In genomic region chr15:67065531-67066005, GRCh38 we compare ENCODE assay signal across 1 cellular context.
TF ChIP-seq lines count a peak whose summit lies in the region.

SMAD3 (plus strand) TSS chr15:67065602; CDS start chr15:67066155, 553 bp downstream.

TF ChIP-seq in SK-N-SH, 30 proteins besides CTCF, POLR2A, EP300 and RAD21 (continued from another document):
- TF ChIP-seq, protein P1, sequence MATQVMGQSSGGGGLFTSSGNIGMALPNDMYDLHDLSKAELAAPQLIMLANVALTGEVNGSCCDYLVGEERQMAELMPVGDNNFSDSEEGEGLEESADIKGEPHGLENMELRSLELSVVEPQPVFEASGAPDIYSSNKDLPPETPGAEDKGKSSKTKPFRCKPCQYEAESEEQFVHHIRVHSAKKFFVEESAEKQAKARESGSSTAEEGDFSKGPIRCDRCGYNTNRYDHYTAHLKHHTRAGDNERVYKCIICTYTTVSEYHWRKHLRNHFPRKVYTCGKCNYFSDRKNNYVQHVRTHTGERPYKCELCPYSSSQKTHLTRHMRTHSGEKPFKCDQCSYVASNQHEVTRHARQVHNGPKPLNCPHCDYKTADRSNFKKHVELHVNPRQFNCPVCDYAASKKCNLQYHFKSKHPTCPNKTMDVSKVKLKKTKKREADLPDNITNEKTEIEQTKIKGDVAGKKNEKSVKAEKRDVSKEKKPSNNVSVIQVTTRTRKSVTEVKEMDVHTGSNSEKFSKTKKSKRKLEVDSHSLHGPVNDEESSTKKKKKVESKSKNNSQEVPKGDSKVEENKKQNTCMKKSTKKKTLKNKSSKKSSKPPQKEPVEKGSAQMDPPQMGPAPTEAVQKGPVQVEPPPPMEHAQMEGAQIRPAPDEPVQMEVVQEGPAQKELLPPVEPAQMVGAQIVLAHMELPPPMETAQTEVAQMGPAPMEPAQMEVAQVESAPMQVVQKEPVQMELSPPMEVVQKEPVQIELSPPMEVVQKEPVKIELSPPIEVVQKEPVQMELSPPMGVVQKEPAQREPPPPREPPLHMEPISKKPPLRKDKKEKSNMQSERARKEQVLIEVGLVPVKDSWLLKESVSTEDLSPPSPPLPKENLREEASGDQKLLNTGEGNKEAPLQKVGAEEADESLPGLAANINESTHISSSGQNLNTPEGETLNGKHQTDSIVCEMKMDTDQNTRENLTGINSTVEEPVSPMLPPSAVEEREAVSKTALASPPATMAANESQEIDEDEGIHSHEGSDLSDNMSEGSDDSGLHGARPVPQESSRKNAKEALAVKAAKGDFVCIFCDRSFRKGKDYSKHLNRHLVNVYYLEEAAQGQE (IDR thresholded peaks at IDR 0.05; ENCODE audit: low read depth, low read length) = no peak
- TF ChIP-seq USF2 (IDR thresholded peaks at IDR 0.05; ENCODE audit: borderline replicate concordance, low read depth, low read length) (no peak), SMC3 (IDR thresholded peaks at IDR 0.05; ENCODE audit: low read depth, low read length) (peak; percentile 35; the same call in 1 of the 2 replicates), ELF1 (IDR thresholded peaks at IDR 0.05) (no peak), FOSL2 (IDR thresholded peaks at IDR 0.05; ENCODE audit: borderline replicate concordance, low read depth) (no peak), EZH2phosphoT487 (IDR thresholded peaks at IDR 0.05; ENCODE audit: borderline replicate concordance, low read depth) (no peak), GATA2 (CRISPR knock-in tag; IDR thresholded peaks at IDR 0.05) (no peak), JUND (IDR thresholded peaks at IDR 0.05) (no peak), IRF3 (IDR thresholded peaks at IDR 0.05; ENCODE audit: low read depth, low read length) (no peak), SIN3A (IDR thresholded peaks at IDR 0.05; ENCODE audit: borderline replicate concordance, low read depth, low read length) (peak; percentile 69; the same call in 1 of the 2 replicates), NFIC (IDR thresholded peaks at IDR 0.05; ENCODE audit: borderline replicate concordance) (no peak)
